ENCODE assay signal across 8 cellular contexts in the genomic region with DNA sequence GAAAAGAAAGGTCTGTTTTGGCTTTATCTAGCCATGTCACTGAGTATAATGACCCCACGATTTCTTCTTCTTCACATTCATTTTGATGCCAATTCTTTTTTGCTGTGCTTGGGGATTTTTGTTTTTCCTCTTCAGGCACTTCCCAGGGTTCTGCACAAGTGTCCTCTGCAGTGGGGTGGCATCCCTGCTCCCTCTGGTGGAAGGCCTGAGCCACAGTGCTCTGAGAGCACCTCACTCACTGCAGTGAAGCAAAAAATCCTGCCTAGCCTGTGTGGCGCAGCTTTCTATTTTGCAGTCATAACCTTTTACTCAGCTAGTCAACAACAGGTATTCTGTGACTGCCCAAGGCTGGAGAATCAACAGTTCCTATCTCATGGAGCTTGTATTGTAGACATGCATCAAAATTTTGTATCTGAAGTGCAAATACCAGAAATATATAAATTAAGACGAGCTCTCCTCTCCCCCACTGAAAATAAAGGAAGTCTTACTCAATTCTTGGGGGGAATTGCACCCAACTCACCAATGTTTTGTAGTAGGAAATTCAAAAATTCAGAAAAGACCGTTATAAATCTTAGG.
DNase-seq lines count a peak whose midpoint lies in the region; ATAC-seq and TF ChIP-seq lines count a peak whose summit lies in the region.

No MANE protein-coding gene starts in this region.

- H3K27ac ChIP-seq in C4-2B (no peak overlapping the region), colonic mucosa (no peak overlapping the region), lung (ENCODE audit: low read depth in 1 of 2, low read length in 1 of 2) (no peak overlapping the region)

- intact Hi-C loops in colonic mucosa (cut with DNase I) = loop anchor here (5.0 to 10.0 kb wide), 2 partner anchors 527 to 900 kb away; no protein-coding TSS in a partner anchor

- H3K9ac ChIP-seq in colonic mucosa (ENCODE audit: low read depth in 2 of 2, low read length in 2 of 2) = no peak overlapping the region

- H3K27me3 ChIP-seq in colonic mucosa (no peaks in the 10 kb centered on the region), lung (ENCODE audit: control insufficient read depth, insufficient read depth) (no peaks in the 10 kb centered on the region)

- H3K36me3 ChIP-seq in colonic mucosa (no peaks in the 10 kb centered on the region), lung (ENCODE audit: control insufficient read depth in 2 of 2, insufficient read depth in 2 of 2, low read length in 2 of 2) (no peaks in the 10 kb centered on the region)

- TF ChIP-seq CTCF in C4-2B (conservative IDR thresholded peaks at IDR 0.05) (peak; percentile 74), HFF-Myc (IDR thresholded peaks at IDR 0.05; ENCODE audit: low read depth, low read length, missing control alignments) (peak; percentile 75), colonic mucosa (IDR thresholded peaks at IDR 0.05) (peak; percentile 51), lung (IDR thresholded peaks at IDR 0.05; ENCODE audit: control extremely low read depth, extremely low read depth) (peak; percentile 24)

- 45 to 47% methylated on average over 4 of the region's 4 CpGs for WGBS in lung, 2 donors

- H3K4me3 ChIP-seq in HFF-Myc (replicated peaks; ENCODE audit: low read depth, low read length) = no peak overlapping the region
- H3K4me3 ChIP-seq in colonic mucosa = no peak overlapping the region
- no peak overlapping the region for H3K4me3 ChIP-seq in lung

- H3K9me3 ChIP-seq in colonic mucosa = no peaks in the 10 kb centered on the region
- no peaks in the 10 kb centered on the region for H3K9me3 ChIP-seq in lung (ENCODE audit: control insufficient read depth in 2 of 2, insufficient read depth in 1 of 2, low read length in 1 of 2)

- no peaks in the 10 kb centered on the region for H3K4me1 ChIP-seq in colonic mucosa
- H3K4me1 ChIP-seq in lung (ENCODE audit: control insufficient read depth in 2 of 2, insufficient read depth in 2 of 2, low read length in 2 of 2) = peaks cover 0 to 16% of the 10 kb centered on the region in 2 donors

- no peak for ATAC-seq in lung (ENCODE audit: insufficient read depth, low FRiP score)
- no peak for ATAC-seq in GM19467 (IDR thresholded peaks at IDR 0.05; ENCODE audit: unreplicated experiment)
- no peak for ATAC-seq in HG03439 (IDR thresholded peaks at IDR 0.05; ENCODE audit: unreplicated experiment)

- DNase-seq in HFF-Myc (ENCODE audit: extremely low read depth, low read depth) (no peak), NOMO-1 treated with dmso at 0.1 percent for 144 hours (lab: John Stamatoyannopoulos, UW; ENCODE audit: unreplicated experiment) (peak; percentile 51), colonic mucosa (peak; percentile 25), lung (ENCODE audit: low spot score) (no peak), ureter (ENCODE audit: low spot score) (peak; percentile 72)

Comparison
In these comparisons a context has a peak if more than half of its experiments do, and no peak if none do; other contexts are left out.
1. CTCF ChIP-seq: peak in every context shown above with its lines; median percentile 75 in HFF-Myc; 74 in C4-2B; 51 in colonic mucosa; 24 in lung.
2. DNase-seq: peak in NOMO-1 treated with dmso at 0.1 percent for 144 hours (single experiment), colonic mucosa (single experiment) and ureter (single experiment); none in HFF-Myc (single experiment) and lung (single experiment).